Comparison of ENCODE assay signal across 8 cellular contexts in the genomic region with DNA sequence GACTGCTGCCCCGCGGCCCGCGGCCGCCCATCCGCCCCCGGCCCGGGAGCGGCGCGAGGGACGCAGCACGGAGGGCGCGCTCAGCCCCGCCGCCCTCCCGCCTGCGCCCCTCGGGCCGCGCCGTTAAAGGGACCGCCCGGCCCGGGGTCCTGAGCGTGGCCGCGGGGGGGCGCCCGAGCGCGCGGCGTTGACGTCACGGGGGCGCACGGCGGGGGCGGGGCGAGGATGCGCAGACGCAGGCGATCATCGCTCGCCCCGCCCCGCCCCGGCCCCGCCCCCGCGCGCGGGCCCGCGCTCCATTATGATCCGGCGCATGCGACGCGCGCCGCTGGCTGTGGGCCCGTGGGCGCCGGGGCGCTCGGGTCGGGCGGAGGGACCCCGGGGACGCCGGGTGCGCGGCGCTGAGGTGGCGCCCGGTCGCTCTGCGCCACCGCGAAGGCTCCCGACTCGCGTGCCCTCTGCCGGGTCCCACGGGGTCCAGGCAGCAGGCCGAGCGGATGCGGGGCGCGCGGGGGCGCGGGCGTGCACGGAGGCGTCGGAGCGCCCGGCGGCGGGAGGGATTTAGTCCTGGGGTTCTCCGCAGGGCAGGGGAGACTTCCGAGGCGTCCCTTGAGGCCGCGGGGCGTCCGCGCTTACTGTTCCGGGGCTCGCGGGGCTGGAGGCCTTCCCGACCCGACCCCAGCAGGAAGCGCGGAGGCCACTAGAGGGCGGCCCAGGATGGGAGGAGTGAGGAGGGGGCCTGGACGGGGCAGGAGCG. TPM values are rescaled to one million over a fixed set of nuclear protein-coding genes. Genes with fewer than 3 reads are reported as not detected.
DNase-seq lines count a peak whose midpoint lies in the region; ATAC-seq and TF ChIP-seq lines count a peak whose summit lies in the region.

A gene (minus strand): TSS at position 163 of the 757 bp plus-strand sequence. CDS start 353 bp downstream, outside the sequence.

- H3K4me1 ChIP-seq in left ventricle myocardium inferior (peaks cover 71% of the 10 kb centered on the region), aorta (ENCODE audit: control insufficient read depth in 1 of 2, insufficient read depth in 2 of 2, low read length in 2 of 2) (no peaks in the 10 kb centered on the region)

- peak within 1 kb of the TSS; percentile 53 for H3K27ac ChIP-seq in CD4-positive, alpha-beta T cell (ENCODE audit: low read depth, low read length)
- peak within 1 kb of the TSS; percentile 96 for H3K27ac ChIP-seq in left ventricle myocardium inferior (replicated peaks)
- peak within 1 kb of the TSS in 1 of 2 donors; percentile 63 for H3K27ac ChIP-seq in aorta (ENCODE audit: low read depth in 1 of 2, low read length in 2 of 2)

- peak; percentile 75 for ATAC-seq in CD4-positive, alpha-beta T cell (ENCODE audit: poor library complexity)
- ATAC-seq in aorta (ENCODE audit: low FRiP score), result peak; percentile 64

- 0 to 1% methylated on average over 19 to 122 of the region's 122 CpGs for WGBS in aorta, 2 donors

- no peaks in the 10 kb centered on the region for H3K36me3 Mint-ChIP-seq in CD4-positive, alpha-beta T cell (ENCODE audit: low read depth)

- intact Hi-C loops in CD4-positive, alpha-beta T cell (cut with DNase I, micrococcal nuclease), result loop anchor here (1.0 to 2.0 kb wide), 5 partner anchors 23 to 233 kb away; a partner anchor contains a TSS
- intact Hi-C loops in left ventricle myocardium inferior (cut with micrococcal nuclease) (no loop called here), aorta (cut with DNase I) (loop anchor here (1.0 to 2.0 kb wide), 2 partner anchors 23 kb away; no protein-coding TSS in a partner anchor)

- peak within 1 kb of the TSS; percentile 86 for H3K4me3 Mint-ChIP-seq in CD4-positive, alpha-beta T cell

- H3K4me3 ChIP-seq in left ventricle myocardium inferior, result peak within 1 kb of the TSS; percentile 84
- H3K4me3 ChIP-seq in aorta (ENCODE audit: low read length in 2 of 2), result peak within 1 kb of the TSS; percentile 82 to 85

- no peaks in the 10 kb centered on the region for H3K36me3 ChIP-seq in left ventricle myocardium inferior
- H3K36me3 ChIP-seq in aorta (ENCODE audit: control insufficient read depth in 1 of 2, insufficient read depth in 2 of 2, low read length in 1 of 2), result no peaks in the 10 kb centered on the region

- H3K27ac Mint-ChIP-seq in CD4-positive, alpha-beta T cell, result no peak within 1 kb of the TSS

- POLR2A ChIA-PET in CD4-positive, alpha-beta T cell (lab: Charles Lee), result interaction anchor here (1.5 to 1.8 kb wide), 2 partner anchors 23 to 50 kb away, joined by 4 to 6 read pairs; a partner anchor contains a TSS

- peaks cover 19% of the 10 kb centered on the region for H3K27me3 ChIP-seq in CD4-positive, alpha-beta T cell (ENCODE audit: control insufficient read depth, insufficient read depth, low read length)
- H3K27me3 ChIP-seq in left ventricle myocardium inferior (ENCODE audit: low read depth), result peaks cover 22% of the 10 kb centered on the region
- H3K27me3 ChIP-seq in aorta (ENCODE audit: control insufficient read depth in 1 of 2, insufficient read depth in 2 of 2, low read length in 1 of 2), result no peaks in the 10 kb centered on the region

- peaks cover 36% of the 10 kb centered on the region for H3K4me1 Mint-ChIP-seq in CD4-positive, alpha-beta T cell (ENCODE audit: low read depth)

- no peaks in the 10 kb centered on the region for H3K9me3 ChIP-seq in CD4-positive, alpha-beta T cell (ENCODE audit: control insufficient read depth, low read length)
- H3K9me3 ChIP-seq in left ventricle myocardium inferior (replicated peaks), result no peaks in the 10 kb centered on the region
- H3K9me3 ChIP-seq in aorta (ENCODE audit: control insufficient read depth, low read length), result no peaks in the 10 kb centered on the region

- CTCF ChIA-PET in CD4-positive, alpha-beta T cell (lab: Charles Lee), result interaction anchor here (0.6 kb wide), 1 partner anchor 535 kb away, joined by 3 read pairs; no protein-coding TSS in a partner anchor

- peak; percentile 58 to 76 (median 68) for DNase-seq in CD4-positive, alpha-beta T cell
- DNase-seq in GM19240 (ENCODE audit: insufficient read length, low spot score) (peak; percentile 93), HK-2 (ENCODE audit: unreplicated experiment) (peak; percentile 65), T follicular helper cell (ENCODE audit: low read depth) (peak; percentile 61), amniotic stem cell (lab: John Stamatoyannopoulos, UW) (peak; percentile 63), left ventricle myocardium inferior (peak; percentile 64), pulmonary artery endothelial cell (ENCODE audit: low read depth, low spot score) (no peak), aorta (peak; percentile 82 to 92)

- no peaks in the 10 kb centered on the region for H3K9me3 Mint-ChIP-seq in CD4-positive, alpha-beta T cell

- peak; percentile 27 for TF ChIP-seq CTCF in CD4-positive, alpha-beta T cell (IDR thresholded peaks at IDR 0.05)
- TF ChIP-seq CTCF in left ventricle myocardium inferior (IDR thresholded peaks at IDR 0.05; ENCODE audit: borderline replicate concordance), result peak; percentile 57

- peaks cover 21% of the 10 kb centered on the region for H3K27me3 Mint-ChIP-seq in CD4-positive, alpha-beta T cell

RNA-seq across cellular contexts. Expression of the gene that starts here (rescaled TPM):
- total RNA-seq in CD4-positive, alpha-beta T cell, result 10 to 100 TPM; 44.9 to 45.5 TPM
- total RNA-seq in left ventricle myocardium inferior (93.0 TPM), pulmonary artery endothelial cell (57.5 and 60.5 TPM in 2 replicates), aorta (10 to 100 TPM; 48.7 to 53.7 TPM)
- 10 to 100 TPM; 21.2 to 71.9 TPM for polyA plus RNA-seq in aorta
